Comparison of ENCODE assay signal across 29 cellular contexts in genomic region chr18:45854036-45854586, GRCh38. TPM values are rescaled to one million over a fixed set of nuclear protein-coding genes. Genes with fewer than 3 reads are reported as not detected.
A peak's percentile ranks its signal among the peaks of the same experiment; 100 is the strongest.
DNase-seq lines count a peak whose midpoint lies in the region; ATAC-seq lines count a peak whose summit lies in the region.
"Had no signal": no experiment of that assay in that cellular context is flagged by ENCODE, and none has a peak within 500 bp of the region (broad histone marks: within the 10 kb centered on the region; RNA-seq: fewer than 3 reads in every experiment).

No MANE protein-coding gene starts in this region.

- H3K79me1 ChIP-seq in mesendoderm (ENCODE audit: low read length), result no peaks in the 10 kb centered on the region

- no peak overlapping the region for H2BK120ac ChIP-seq in mesendoderm (ENCODE audit: low read depth, low read length)

- no peak overlapping the region for H3K9ac ChIP-seq in mesendoderm (ENCODE audit: low read length)
- H3K9ac ChIP-seq: BLaER1 treated with 17β-estradiol and CSF1 and Interleukin-3, amounts not matched to agents 10 nM and 100 nM had no signal

- in situ Hi-C loops in ACHN (cut with HindIII; ENCODE audit: low pct_ligation_motif_present, low pct_unique_long_range_greater_than_20kb, low sequenced_read_pairs), result no loop called here

- H3K4ac ChIP-seq in mesendoderm (ENCODE audit: low read depth, low read length), result no peak overlapping the region

- no peak overlapping the region for H3K4me2 ChIP-seq in mesendoderm (ENCODE audit: low read length)
- H3K4me2 ChIP-seq: BLaER1 treated with 17β-estradiol and CSF1 and Interleukin-3, amounts not matched to agents 10 nM and 100 nM had no signal

- no peak overlapping the region for H3K4me3 ChIP-seq in mesendoderm (ENCODE audit: low read length)
- H3K4me3 ChIP-seq: BLaER1 treated with 17β-estradiol and CSF1 and Interleukin-3, amounts not matched to agents 10 nM and 100 nM; GM12878; HAP-1; K562; Peyer's patch had no signal

- no peak for ATAC-seq in GM18870 (IDR thresholded peaks at IDR 0.05; ENCODE audit: unreplicated experiment)
- ATAC-seq: GM12878, K562 had no signal

- H3K23ac ChIP-seq in mesendoderm (ENCODE audit: low read length), result no peak overlapping the region

- no peak overlapping the region for H2AK5ac ChIP-seq in mesendoderm (ENCODE audit: low read length)

- no peak overlapping the region for H3K18ac ChIP-seq in mesendoderm (ENCODE audit: low read length)

- no peak overlapping the region for H3K56ac ChIP-seq in mesendoderm (ENCODE audit: low read length)

- no CpG with 5 or more reads among the region's 2 CpGs for WGBS in mesendoderm (ENCODE audit: extremely low coverage, insufficient coverage, low lambda C conversion rate)

- no peaks in the 10 kb centered on the region for H3K36me3 ChIP-seq in mesendoderm (ENCODE audit: control insufficient read depth, insufficient read depth, low read length)

- no peak overlapping the region for H2BK15ac ChIP-seq in mesendoderm (replicated peaks; ENCODE audit: low read depth)

- H3K27ac ChIP-seq in mesendoderm (ENCODE audit: low read depth, low read length), result no peak overlapping the region
- H3K27ac ChIP-seq: BLaER1 treated with 17β-estradiol and CSF1 and Interleukin-3, amounts not matched to agents 10 nM and 100 nM; Peyer's patch had no signal

- H3K4me1 ChIP-seq in mesendoderm (ENCODE audit: control insufficient read depth, low read depth, low read length), result no peaks in the 10 kb centered on the region
- H3K4me1 ChIP-seq: HAP-1, Peyer's patch had no signal

- no peaks in the 10 kb centered on the region for H3K79me2 ChIP-seq in mesendoderm (ENCODE audit: control insufficient read depth, insufficient read depth, low read length)

- no peak overlapping the region for H2BK5ac ChIP-seq in mesendoderm (ENCODE audit: low read length)

- peak; percentile 81 for DNase-seq in D341Med (ENCODE audit: low spot score)
- DNase-seq in NCI-H146 (lab: John Stamatoyannopoulos, UW), result peak; percentile 87
- DNase-seq in NCI-H82 treated with DMSO at 0.1 percent for 48 hours (lab: John Stamatoyannopoulos, UW; ENCODE audit: unreplicated experiment), result peak; percentile 49
- DNase-seq in mesendoderm, result peak; percentile 45
- no peak for DNase-seq in NK-92 (lab: John Stamatoyannopoulos, UW; ENCODE audit: unreplicated experiment)
- no peak for DNase-seq in ACHN
- DNase-seq: AML-193; CD4-positive, alpha-beta T cell; DMS 273 treated with DMSO at 0.1 percent for 48 hours; DMS79; EL; GDM1; GOT3; HFFc6; Kasumi-1; MV-4-11; NCI-H1105 treated with DMSO at 0.1 percent for 48 hours; NCI-H1694; NCI-H2029 treated with DMSO at 0.1 percent for 48 hours; NCI-H226; NCI-H510A treated with DMSO at 0.1 percent for 48 hours; OCI-M1; Peyer's patch; SHP77 treated with DMSO at 0.1 percent for 48 hours had no signal

- H4K8ac ChIP-seq in mesendoderm (ENCODE audit: low read depth, low read length), result no peak overlapping the region

- H4K5ac ChIP-seq in mesendoderm (ENCODE audit: low read length), result no peak overlapping the region

- H3K27me3 ChIP-seq in mesendoderm (ENCODE audit: insufficient read depth, low read length, poor library complexity), result no peaks in the 10 kb centered on the region
- H3K27me3 ChIP-seq: Peyer's patch had no signal

RNA-seq across cellular contexts. Expression of gene SIGLEC15, which starts 28.6 kb away (rescaled TPM):
- 0.17 TPM for polyA plus RNA-seq in mesendoderm (2013, experiment 1 of 2)
- 0.21 TPM for polyA plus RNA-seq in mesendoderm (2013, experiment 2 of 2)
- polyA plus RNA-seq: K562 had no signal

Comparison
In these comparisons a context has a peak if more than half of its experiments do, and no peak if none do; other contexts are left out.
1. DNase-seq: peak in D341Med (single experiment), NCI-H146 (single experiment), NCI-H82 treated with DMSO at 0.1 percent for 48 hours (single experiment) and mesendoderm (single experiment); none in NK-92 (single experiment) and ACHN (single experiment).